8 cellular contexts compared by ENCODE assay signal in the genomic region with DNA sequence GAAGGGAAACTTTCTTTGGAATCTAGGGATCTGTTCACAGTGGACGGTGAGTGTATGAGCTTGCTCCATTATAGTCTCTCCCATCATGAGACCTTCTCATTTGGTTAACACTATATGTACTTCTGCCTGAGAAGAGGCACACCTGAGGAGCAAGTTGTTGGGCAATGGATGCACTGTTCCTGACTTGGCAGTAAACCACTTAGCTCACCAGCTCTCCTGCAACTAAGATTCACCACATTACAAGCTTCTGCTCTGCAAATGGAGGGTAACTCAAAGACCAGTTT. TPM values are rescaled to one million over a fixed set of nuclear protein-coding genes. Genes with fewer than 3 reads are reported as not detected.
DNase-seq lines count a peak whose midpoint lies in the region; ATAC-seq and TF ChIP-seq lines count a peak whose summit lies in the region.

No MANE protein-coding gene starts in this region.

- TF ChIP-seq EP300 in sigmoid colon (IDR thresholded peaks at IDR 0.05), result no peak

- peak overlapping the region in 1 of 4 donors; percentile 42 for H3K4me3 ChIP-seq in Peyer's patch
- no peak overlapping the region for H3K4me3 ChIP-seq in sigmoid colon

- no peak for DNase-seq in Peyer's patch
- peak; percentile 57 for DNase-seq in globus pallidus (ENCODE audit: low spot score)
- no peak for DNase-seq in sigmoid colon
- no peak for DNase-seq in NCI-H1417 (lab: John Stamatoyannopoulos, UW)
- DNase-seq in posterior vena cava (ENCODE audit: low spot score), result no peak
- no peak for DNase-seq in NCI-H2227 treated with DMSO at 0.1 percent for 48 hours (lab: John Stamatoyannopoulos, UW)

- ATAC-seq in GM19438 (IDR thresholded peaks at IDR 0.05; ENCODE audit: low read depth, unreplicated experiment) (peak; percentile 20), GM19328 (IDR thresholded peaks at IDR 0.05; ENCODE audit: unreplicated experiment) (no peak)

- TF ChIP-seq POLR2A in Peyer's patch (IDR thresholded peaks at IDR 0.05), result no peak
- TF ChIP-seq POLR2A in sigmoid colon (IDR thresholded peaks at IDR 0.05), result no peak

- H3K4me1 ChIP-seq in Peyer's patch, result peaks cover 0 to 36% (median 8%) of the 10 kb centered on the region in 4 donors
- peaks cover 0 to 86% (median 68%) of the 10 kb centered on the region in 4 donors for H3K4me1 ChIP-seq in sigmoid colon

- intact Hi-C loops in sigmoid colon (cut with DNase I), result no loop called here
- intact Hi-C loops in posterior vena cava (cut with DNase I), result no loop called here

- H3K36me3 ChIP-seq in Peyer's patch (no peaks in the 10 kb centered on the region), sigmoid colon (no peaks in the 10 kb centered on the region)

- TF ChIP-seq CTCF in Peyer's patch (IDR thresholded peaks at IDR 0.05) (no peak), sigmoid colon (IDR thresholded peaks at IDR 0.05) (no peak)

- 53 to 65% methylated on average over 1 of the region's 1 CpG for WGBS in sigmoid colon, 2 donors

- no peaks in the 10 kb centered on the region for H3K9me3 ChIP-seq in Peyer's patch
- H3K9me3 ChIP-seq in sigmoid colon, result no peaks in the 10 kb centered on the region

- H3K27me3 ChIP-seq in Peyer's patch (no peaks in the 10 kb centered on the region), sigmoid colon (no peaks in the 10 kb centered on the region)

- H3K27ac ChIP-seq in Peyer's patch, result peak overlapping the region; percentile 49 to 76 (median 54)
- H3K27ac ChIP-seq in sigmoid colon, result peak overlapping the region; percentile 68 to 89 (median 74)

RNA-seq across cellular contexts. Expression of a gene that starts 10.2 kb away (rescaled TPM):
- total RNA-seq in Peyer's patch, result 100 to 1,000 TPM; 187 to 436 (median 261) TPM
- total RNA-seq in sigmoid colon, result 100 to 1,000 TPM; 292 to 657 (median 428) TPM
- polyA plus RNA-seq in sigmoid colon, result 10 to 100 TPM; 16.0 to 74.1 (median 18.0) TPM
- 100 to 1,000 TPM; 596 to 609 TPM for total RNA-seq in posterior vena cava
